34 cellular contexts compared by ENCODE assay signal in genomic region chr17:43820759-43821158, GRCh38. TPM values are rescaled to one million over a fixed set of nuclear protein-coding genes. Genes with fewer than 3 reads are reported as not detected.
"Had no signal": no experiment of that assay in that cellular context is flagged by ENCODE, and none has a peak within 500 bp of the region (broad histone marks: within the 10 kb centered on the region; RNA-seq: fewer than 3 reads in every experiment).

No MANE protein-coding gene starts in this region.

- ATAC-seq: activated CD8-positive, alpha-beta T cell treated with anti-CD3 and anti-CD28 coated beads, Interleukin-2, amount 10 ng/mL, durations not matched to agents 7 days and 5 days; activated T-cell treated with anti-CD3 and anti-CD28 coated beads, Interleukin-2, amount 50 U/mL, for 4 hours; PC-3 had no signal

- H3K36me3 ChIP-seq: Peyer's patch had no signal

- H3K4me1 ChIP-seq: SJSA1 had no signal

- H3K36me3 Mint-ChIP-seq: activated naive CD8-positive, alpha-beta T cell treated with anti-CD3 and anti-CD28 coated beads for 36 hours had no signal

- H3K27ac ChIP-seq: brain microvascular endothelial cell, Peyer's patch, SJSA1 had no signal

- H3K27me3 Mint-ChIP-seq: activated naive CD8-positive, alpha-beta T cell treated with anti-CD3 and anti-CD28 coated beads for 36 hours had no signal

- H3K9me3 Mint-ChIP-seq: activated CD4-positive, alpha-beta T cell treated with anti-CD3 and anti-CD28 coated beads, Interleukin-2, amount 10 ng/mL, durations not matched to agents 24 days and 14 days; activated naive CD8-positive, alpha-beta T cell treated with anti-CD3 and anti-CD28 coated beads for 36 hours; activated T-cell treated with anti-CD3 and anti-CD28 coated beads, Interleukin-2, amount 50 U/mL, for 4 hours; activated T-helper 1 cell treated with anti-CD3 and anti-CD28 coated beads, Interleukin-12 subunit alpha, Interleukin-12 subunit beta, Interleukin-2, Interleukin-4 antibody, amounts not matched to agents 30 ng/mL and 10 ng/mL and 1 ng/mL, durations not matched to agents 14 hours and 24 hours and 36 hours; IgD-negative memory B cell; T-helper 1 cell treated with Interleukin-12 subunit alpha and Interleukin-12 subunit beta and Interleukin-4 antibody, amounts not matched to agents 30 μg/mL and 1 μg/mL, for 36 hours; T-helper 2 cell treated with Interferon-gamma antibody and Interleukin-4, amounts not matched to agents 5 μg/mL and 100 μg/mL, for 36 hours had no signal

- H3K4me3 ChIP-seq: MG63, Peyer's patch, SJSA1 had no signal

- H3K4me1 Mint-ChIP-seq: activated CD4-positive, alpha-beta T cell treated with anti-CD3 and anti-CD28 coated beads, Interleukin-2, amount 10 ng/mL, durations not matched to agents 24 days and 14 days; activated naive CD8-positive, alpha-beta T cell treated with anti-CD3 and anti-CD28 coated beads for 36 hours; IgD-negative memory B cell had no signal

- H3K27ac Mint-ChIP-seq: activated CD4-positive, alpha-beta T cell treated with anti-CD3 and anti-CD28 coated beads, Interleukin-2, amount 10 ng/mL, durations not matched to agents 24 days and 14 days; activated CD8-positive, alpha-beta T cell treated with anti-CD3 and anti-CD28 coated beads, Interleukin-2, amount 10 ng/mL, durations not matched to agents 7 days and 5 days; activated naive CD8-positive, alpha-beta T cell treated with anti-CD3 and anti-CD28 coated beads for 36 hours; activated T-helper 1 cell treated with anti-CD3 and anti-CD28 coated beads, Interleukin-12 subunit alpha, Interleukin-12 subunit beta, Interleukin-2, Interleukin-4 antibody, amounts not matched to agents 30 ng/mL and 10 ng/mL and 1 ng/mL, durations not matched to agents 14 hours and 24 hours and 36 hours; T-helper 1 cell treated with Interleukin-12 subunit alpha and Interleukin-12 subunit beta and Interleukin-4 antibody, amounts not matched to agents 30 μg/mL and 1 μg/mL, for 36 hours; T-helper 2 cell treated with Interferon-gamma antibody and Interleukin-4, amounts not matched to agents 5 μg/mL and 100 μg/mL, for 36 hours had no signal

- H3K27me3 ChIP-seq: brain microvascular endothelial cell, MG63, Peyer's patch, SJSA1 had no signal

- DNase-seq: activated CD4-positive, alpha-beta T cell treated with anti-CD3 and anti-CD28 coated beads, Interleukin-2, amount 10 ng/mL, durations not matched to agents 24 days and 14 days; activated CD4-positive, alpha-beta T cell treated with anti-CD3 and anti-CD28 coated beads, Interleukin-2, amount 50 U/mL, for 4 hours; activated CD8-positive, alpha-beta T cell treated with anti-CD3 and anti-CD28 coated beads, Interleukin-2, amount 10 ng/mL, durations not matched to agents 7 days and 5 days; activated naive CD4-positive, alpha-beta T cell; activated naive CD4-positive, alpha-beta T cell treated with anti-CD3 and anti-CD28 coated beads, Interleukin-2, amount 50 U/mL, for 16 hours; activated naive CD8-positive, alpha-beta T cell treated with anti-CD3 and anti-CD28 coated beads for 36 hours; activated T-cell treated with anti-CD3 and anti-CD28 coated beads for 4 hours; activated T-cell treated with anti-CD3 and anti-CD28 coated beads, Interleukin-2, amount 50 U/mL, for 4 hours; amniotic stem cell; brain microvascular endothelial cell; Karpas-422; KBM-7; MG63; NCI-H1048; NCI-H146; NCI-H187; NCI-H2029 treated with DMSO at 0.1 percent for 48 hours; NCI-H2107; NCI-H2171; NCI-H510A; NCI-H526; NCI-H748 treated with DMSO at 0.1 percent for 48 hours; NK-92 treated with Interleukin-12 subunit alpha and Interleukin-12 subunit beta, amount 100 ng/mL, for 24 hours; PC-3; Peyer's patch; RPMI8226; SHP77 treated with DMSO at 0.1 percent for 48 hours; SK-N-SH had no signal

- H3K9me3 ChIP-seq: MG63, Peyer's patch, SJSA1, SK-N-SH had no signal

- H3K4me3 Mint-ChIP-seq: activated CD4-positive, alpha-beta T cell treated with anti-CD3 and anti-CD28 coated beads, Interleukin-2, amount 10 ng/mL, durations not matched to agents 24 days and 14 days; activated CD8-positive, alpha-beta T cell treated with anti-CD3 and anti-CD28 coated beads, Interleukin-2, amount 10 ng/mL, durations not matched to agents 7 days and 5 days; activated naive CD8-positive, alpha-beta T cell treated with anti-CD3 and anti-CD28 coated beads for 36 hours; activated T-cell treated with anti-CD3 and anti-CD28 coated beads, Interleukin-2, amount 50 U/mL, for 4 hours; activated T-helper 1 cell treated with anti-CD3 and anti-CD28 coated beads, Interleukin-12 subunit alpha, Interleukin-12 subunit beta, Interleukin-2, Interleukin-4 antibody, amounts not matched to agents 30 ng/mL and 10 ng/mL and 1 ng/mL, durations not matched to agents 14 hours and 24 hours and 36 hours; IgD-negative memory B cell; T-helper 1 cell treated with Interleukin-12 subunit alpha and Interleukin-12 subunit beta and Interleukin-4 antibody, amounts not matched to agents 30 μg/mL and 1 μg/mL, for 36 hours; T-helper 2 cell treated with Interferon-gamma antibody and Interleukin-4, amounts not matched to agents 5 μg/mL and 100 μg/mL, for 36 hours had no signal

RNA-seq across cellular contexts. Expression of gene MPP3, which starts 12.2 kb away (rescaled TPM):
- total RNA-seq: activated CD8-positive, alpha-beta T cell treated with anti-CD3 and anti-CD28 coated beads, Interleukin-2, amount 10 ng/mL, durations not matched to agents 7 days and 5 days had no signal

RNA-seq across cellular contexts. Expression of gene CD300LG, which starts 26.2 kb away (rescaled TPM):
- total RNA-seq: activated CD4-positive, alpha-beta T cell treated with anti-CD3 and anti-CD28 coated beads, Interleukin-2, amount 10 ng/mL, durations not matched to agents 24 days and 14 days; activated CD8-positive, alpha-beta T cell treated with anti-CD3 and anti-CD28 coated beads, Interleukin-2, amount 10 ng/mL, durations not matched to agents 7 days and 5 days; activated naive CD8-positive, alpha-beta T cell treated with anti-CD3 and anti-CD28 coated beads for 36 hours; activated T-cell treated with anti-CD3 and anti-CD28 coated beads, Interleukin-2, amount 50 U/mL, for 4 hours; activated T-helper 1 cell treated with anti-CD3 and anti-CD28 coated beads, Interleukin-12 subunit alpha, Interleukin-12 subunit beta, Interleukin-2, Interleukin-4 antibody, amounts not matched to agents 30 ng/mL and 10 ng/mL and 1 ng/mL, durations not matched to agents 14 hours and 24 hours and 36 hours; PC-3; SJSA1 had no signal

RNA-seq across cellular contexts. Expression of gene CFAP97D1, which starts 40.5 kb away (rescaled TPM):
- total RNA-seq: activated CD4-positive, alpha-beta T cell treated with anti-CD3 and anti-CD28 coated beads, Interleukin-2, amount 10 ng/mL, durations not matched to agents 24 days and 14 days; activated CD8-positive, alpha-beta T cell treated with anti-CD3 and anti-CD28 coated beads, Interleukin-2, amount 10 ng/mL, durations not matched to agents 7 days and 5 days; activated naive CD8-positive, alpha-beta T cell treated with anti-CD3 and anti-CD28 coated beads for 36 hours; activated T-cell treated with anti-CD3 and anti-CD28 coated beads, Interleukin-2, amount 50 U/mL, for 4 hours; activated T-helper 1 cell treated with anti-CD3 and anti-CD28 coated beads, Interleukin-12 subunit alpha, Interleukin-12 subunit beta, Interleukin-2, Interleukin-4 antibody, amounts not matched to agents 30 ng/mL and 10 ng/mL and 1 ng/mL, durations not matched to agents 14 hours and 24 hours and 36 hours; aorta; Peyer's patch; SJSA1 had no signal
